In genomic region chr10:35563266-35563891, GRCh38 we compare ENCODE assay signal across 2 cellular contexts.
TF ChIP-seq lines count a peak whose summit lies in the region.

No MANE protein-coding gene starts in this region.

TF ChIP-seq in SK-N-SH, 30 proteins besides CTCF, POLR2A, EP300 and RAD21 (continued from another document):
- TF ChIP-seq, protein P1, sequence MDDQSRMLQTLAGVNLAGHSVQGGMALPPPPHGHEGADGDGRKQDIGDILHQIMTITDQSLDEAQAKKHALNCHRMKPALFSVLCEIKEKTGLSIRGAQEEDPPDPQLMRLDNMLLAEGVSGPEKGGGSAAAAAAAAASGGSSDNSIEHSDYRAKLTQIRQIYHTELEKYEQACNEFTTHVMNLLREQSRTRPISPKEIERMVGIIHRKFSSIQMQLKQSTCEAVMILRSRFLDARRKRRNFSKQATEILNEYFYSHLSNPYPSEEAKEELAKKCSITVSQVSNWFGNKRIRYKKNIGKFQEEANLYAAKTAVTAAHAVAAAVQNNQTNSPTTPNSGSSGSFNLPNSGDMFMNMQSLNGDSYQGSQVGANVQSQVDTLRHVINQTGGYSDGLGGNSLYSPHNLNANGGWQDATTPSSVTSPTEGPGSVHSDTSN (IDR thresholded peaks at IDR 0.05) = 0 out of 2 replicates have a peak, but pooled peaks have one; percentile 5

TF ChIP-seq in K562, 482 proteins besides CTCF, POLR2A, EP300 and RAD21 (continued from another document):
- TF ChIP-seq COPS2 (conservative IDR thresholded peaks at IDR 0.05) = no peak
- TF ChIP-seq, protein P2, sequence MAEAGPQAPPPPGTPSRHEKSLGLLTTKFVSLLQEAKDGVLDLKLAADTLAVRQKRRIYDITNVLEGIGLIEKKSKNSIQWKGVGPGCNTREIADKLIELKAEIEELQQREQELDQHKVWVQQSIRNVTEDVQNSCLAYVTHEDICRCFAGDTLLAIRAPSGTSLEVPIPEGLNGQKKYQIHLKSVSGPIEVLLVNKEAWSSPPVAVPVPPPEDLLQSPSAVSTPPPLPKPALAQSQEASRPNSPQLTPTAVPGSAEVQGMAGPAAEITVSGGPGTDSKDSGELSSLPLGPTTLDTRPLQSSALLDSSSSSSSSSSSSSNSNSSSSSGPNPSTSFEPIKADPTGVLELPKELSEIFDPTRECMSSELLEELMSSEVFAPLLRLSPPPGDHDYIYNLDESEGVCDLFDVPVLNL (CRISPR knock-in tag; IDR thresholded peaks at IDR 0.05; ENCODE audit: low read depth) = no peak
- TF ChIP-seq, protein P3, sequence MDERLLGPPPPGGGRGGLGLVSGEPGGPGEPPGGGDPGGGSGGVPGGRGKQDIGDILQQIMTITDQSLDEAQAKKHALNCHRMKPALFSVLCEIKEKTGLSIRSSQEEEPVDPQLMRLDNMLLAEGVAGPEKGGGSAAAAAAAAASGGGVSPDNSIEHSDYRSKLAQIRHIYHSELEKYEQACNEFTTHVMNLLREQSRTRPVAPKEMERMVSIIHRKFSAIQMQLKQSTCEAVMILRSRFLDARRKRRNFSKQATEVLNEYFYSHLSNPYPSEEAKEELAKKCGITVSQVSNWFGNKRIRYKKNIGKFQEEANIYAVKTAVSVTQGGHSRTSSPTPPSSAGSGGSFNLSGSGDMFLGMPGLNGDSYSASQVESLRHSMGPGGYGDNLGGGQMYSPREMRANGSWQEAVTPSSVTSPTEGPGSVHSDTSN (CRISPR knock-in tag; IDR thresholded peaks at IDR 0.05; ENCODE audit: low read depth) = 0 out of 2 replicates have a peak, but pooled peaks have one; percentile 8
- TF ChIP-seq, protein P3 (tag; conservative IDR thresholded peaks at IDR 0.05; ENCODE audit: low read depth) = 0 out of 2 replicates have a peak, but pooled peaks have one; percentile 24
- 0 out of 2 replicates have a peak, but pooled peaks have one; percentile 36 for TF ChIP-seq MYC (IDR thresholded peaks at IDR 0.05; ENCODE audit: low read depth, low read length)
- TF ChIP-seq MYC (CRISPR knock-in tag; IDR thresholded peaks at IDR 0.05; ENCODE audit: borderline replicate concordance, low read depth) = no peak
- TF ChIP-seq, protein P4, sequence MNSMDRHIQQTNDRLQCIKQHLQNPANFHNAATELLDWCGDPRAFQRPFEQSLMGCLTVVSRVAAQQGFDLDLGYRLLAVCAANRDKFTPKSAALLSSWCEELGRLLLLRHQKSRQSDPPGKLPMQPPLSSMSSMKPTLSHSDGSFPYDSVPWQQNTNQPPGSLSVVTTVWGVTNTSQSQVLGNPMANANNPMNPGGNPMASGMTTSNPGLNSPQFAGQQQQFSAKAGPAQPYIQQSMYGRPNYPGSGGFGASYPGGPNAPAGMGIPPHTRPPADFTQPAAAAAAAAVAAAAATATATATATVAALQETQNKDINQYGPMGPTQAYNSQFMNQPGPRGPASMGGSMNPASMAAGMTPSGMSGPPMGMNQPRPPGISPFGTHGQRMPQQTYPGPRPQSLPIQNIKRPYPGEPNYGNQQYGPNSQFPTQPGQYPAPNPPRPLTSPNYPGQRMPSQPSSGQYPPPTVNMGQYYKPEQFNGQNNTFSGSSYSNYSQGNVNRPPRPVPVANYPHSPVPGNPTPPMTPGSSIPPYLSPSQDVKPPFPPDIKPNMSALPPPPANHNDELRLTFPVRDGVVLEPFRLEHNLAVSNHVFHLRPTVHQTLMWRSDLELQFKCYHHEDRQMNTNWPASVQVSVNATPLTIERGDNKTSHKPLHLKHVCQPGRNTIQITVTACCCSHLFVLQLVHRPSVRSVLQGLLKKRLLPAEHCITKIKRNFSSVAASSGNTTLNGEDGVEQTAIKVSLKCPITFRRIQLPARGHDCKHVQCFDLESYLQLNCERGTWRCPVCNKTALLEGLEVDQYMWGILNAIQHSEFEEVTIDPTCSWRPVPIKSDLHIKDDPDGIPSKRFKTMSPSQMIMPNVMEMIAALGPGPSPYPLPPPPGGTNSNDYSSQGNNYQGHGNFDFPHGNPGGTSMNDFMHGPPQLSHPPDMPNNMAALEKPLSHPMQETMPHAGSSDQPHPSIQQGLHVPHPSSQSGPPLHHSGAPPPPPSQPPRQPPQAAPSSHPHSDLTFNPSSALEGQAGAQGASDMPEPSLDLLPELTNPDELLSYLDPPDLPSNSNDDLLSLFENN (IDR thresholded peaks at IDR 0.05; ENCODE audit: low read depth in 2 of 2, low read length in 2 of 2) = 0 out of 4 replicates have a peak, but pooled peaks of 1 of the 2 experiments have one; percentile 34
- TF ChIP-seq CREB1 (IDR thresholded peaks at IDR 0.05) = no peak
- peak; percentile 41; the same call in 1 of the 2 replicates for TF ChIP-seq CREB1 (CRISPR knock-in tag; IDR thresholded peaks at IDR 0.05)
- no peak for TF ChIP-seq ARID3B (CRISPR knock-in tag; IDR thresholded peaks at IDR 0.05; ENCODE audit: borderline replicate concordance)
- 0 out of 2 replicates have a peak, but pooled peaks have one; percentile 76 for TF ChIP-seq XRCC5 (IDR thresholded peaks at IDR 0.05; ENCODE audit: low read depth, low read length)
- 0 out of 4 replicates have a peak, but pooled peaks of 1 of the 2 experiments have one; percentile 22 for TF ChIP-seq RCOR1 (IDR thresholded peaks at IDR 0.05; ENCODE audit: borderline replicate concordance in 1 of 2, low read depth in 2 of 2, low read length in 2 of 2)
- TF ChIP-seq MAZ (CRISPR knock-in tag; conservative IDR thresholded peaks at IDR 0.05 in 1 of 2, IDR thresholded peaks at IDR 0.05 in 1 of 2) = peak in 1 of 2 experiments; percentile 19; a peak in 1 of 4 replicates
- peak; percentile 59; the same call in 1 of the 2 replicates for TF ChIP-seq RB1 (IDR thresholded peaks at IDR 0.05; ENCODE audit: low read depth)
- TF ChIP-seq YY1 (IDR thresholded peaks at IDR 0.05; ENCODE audit: borderline replicate concordance in 1 of 3, control insufficient read depth in 1 of 3, extremely low read depth in 1 of 3, insufficient read depth in 3 of 3, insufficient read length in 1 of 3, insufficient replicate concordance in 2 of 3, low read depth in 1 of 3, low read length in 2 of 3) = peak in 1 of 3 experiments; percentile 51
- TF ChIP-seq, protein P5, sequence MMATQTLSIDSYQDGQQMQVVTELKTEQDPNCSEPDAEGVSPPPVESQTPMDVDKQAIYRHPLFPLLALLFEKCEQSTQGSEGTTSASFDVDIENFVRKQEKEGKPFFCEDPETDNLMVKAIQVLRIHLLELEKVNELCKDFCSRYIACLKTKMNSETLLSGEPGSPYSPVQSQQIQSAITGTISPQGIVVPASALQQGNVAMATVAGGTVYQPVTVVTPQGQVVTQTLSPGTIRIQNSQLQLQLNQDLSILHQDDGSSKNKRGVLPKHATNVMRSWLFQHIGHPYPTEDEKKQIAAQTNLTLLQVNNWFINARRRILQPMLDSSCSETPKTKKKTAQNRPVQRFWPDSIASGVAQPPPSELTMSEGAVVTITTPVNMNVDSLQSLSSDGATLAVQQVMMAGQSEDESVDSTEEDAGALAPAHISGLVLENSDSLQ (IDR thresholded peaks at IDR 0.05) = peak; percentile 21; the same call in 1 of the 2 replicates
- TF ChIP-seq CREM (IDR thresholded peaks at IDR 0.05; ENCODE audit: low read depth) = peak; percentile 78
- no peak for TF ChIP-seq ATF1 (CRISPR knock-in tag; IDR thresholded peaks at IDR 0.05)
- 0 out of 2 replicates have a peak, but pooled peaks have one; percentile 35 for TF ChIP-seq ATF1 (tag; IDR thresholded peaks at IDR 0.05)
- no peak for TF ChIP-seq ATF6 (CRISPR knock-in tag; IDR thresholded peaks at IDR 0.05)
- peak; percentile 80 for TF ChIP-seq SMC3 (conservative IDR thresholded peaks at IDR 0.05; ENCODE audit: insufficient read depth, low read depth, low read length)
- TF ChIP-seq KLF16 (IDR thresholded peaks at IDR 0.05) = peak; percentile 72
- TF ChIP-seq JUN (IDR thresholded peaks at IDR 0.05; ENCODE audit: borderline replicate concordance, low read depth, low read length) = peak; percentile 49; the same call in 1 of the 2 replicates
- no peak for TF ChIP-seq JUN (CRISPR knock-in tag; IDR thresholded peaks at IDR 0.05; ENCODE audit: borderline replicate concordance)
